ENCODE assay signal across 1 cellular context in genomic region chr10:74827045-74827441, GRCh38.
A peak's percentile ranks its signal among the peaks of the same experiment; 100 is the strongest.
TF ChIP-seq lines count a peak whose summit lies in the region.

No MANE protein-coding gene starts in this region.

TF ChIP-seq in K562, 482 proteins besides CTCF, POLR2A, EP300 and RAD21 (continued from another document):
- no peak for TF ChIP-seq ZNF318 (IDR thresholded peaks at IDR 0.05; ENCODE audit: borderline replicate concordance in 1 of 2, low read depth in 1 of 2)
- no peak for TF ChIP-seq HSF4 (CRISPR knock-in tag; IDR thresholded peaks at IDR 0.05; ENCODE audit: borderline replicate concordance)
- no peak for TF ChIP-seq POLR2H (tag; IDR thresholded peaks at IDR 0.05; ENCODE audit: low read depth)
- TF ChIP-seq ZNF143 (CRISPR knock-in tag; IDR thresholded peaks at IDR 0.05) = no peak
- TF ChIP-seq STAG1 (CRISPR knock-in tag; IDR thresholded peaks at IDR 0.05; ENCODE audit: borderline replicate concordance) = no peak
- TF ChIP-seq ZNF830 (CRISPR knock-in tag; IDR thresholded peaks at IDR 0.05) = no peak
- peak; percentile 41; the same call in 1 of the 2 replicates for TF ChIP-seq NCOA1 (IDR thresholded peaks at IDR 0.05; ENCODE audit: low read depth)
- TF ChIP-seq TCF7L2 (IDR thresholded peaks at IDR 0.05; ENCODE audit: low read depth, low read length) = no peak
- no peak for TF ChIP-seq HINFP (tag; conservative IDR thresholded peaks at IDR 0.05; ENCODE audit: low read depth)
- no peak for TF ChIP-seq FOXJ3 (CRISPR knock-in tag; IDR thresholded peaks at IDR 0.05)
- TF ChIP-seq, protein P1, sequence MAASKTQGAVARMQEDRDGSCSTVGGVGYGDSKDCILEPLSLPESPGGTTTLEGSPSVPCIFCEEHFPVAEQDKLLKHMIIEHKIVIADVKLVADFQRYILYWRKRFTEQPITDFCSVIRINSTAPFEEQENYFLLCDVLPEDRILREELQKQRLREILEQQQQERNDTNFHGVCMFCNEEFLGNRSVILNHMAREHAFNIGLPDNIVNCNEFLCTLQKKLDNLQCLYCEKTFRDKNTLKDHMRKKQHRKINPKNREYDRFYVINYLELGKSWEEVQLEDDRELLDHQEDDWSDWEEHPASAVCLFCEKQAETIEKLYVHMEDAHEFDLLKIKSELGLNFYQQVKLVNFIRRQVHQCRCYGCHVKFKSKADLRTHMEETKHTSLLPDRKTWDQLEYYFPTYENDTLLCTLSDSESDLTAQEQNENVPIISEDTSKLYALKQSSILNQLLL (CRISPR knock-in tag; IDR thresholded peaks at IDR 0.05; ENCODE audit: borderline replicate concordance) = no peak
- TF ChIP-seq HBP1 (CRISPR knock-in tag; IDR thresholded peaks at IDR 0.05) = peak; percentile 96
- peak; percentile 91 for TF ChIP-seq HDGF (IDR thresholded peaks at IDR 0.05)
- no peak for TF ChIP-seq ETV5 (CRISPR knock-in tag; IDR thresholded peaks at IDR 0.05; ENCODE audit: low read depth)
- TF ChIP-seq, protein P2, sequence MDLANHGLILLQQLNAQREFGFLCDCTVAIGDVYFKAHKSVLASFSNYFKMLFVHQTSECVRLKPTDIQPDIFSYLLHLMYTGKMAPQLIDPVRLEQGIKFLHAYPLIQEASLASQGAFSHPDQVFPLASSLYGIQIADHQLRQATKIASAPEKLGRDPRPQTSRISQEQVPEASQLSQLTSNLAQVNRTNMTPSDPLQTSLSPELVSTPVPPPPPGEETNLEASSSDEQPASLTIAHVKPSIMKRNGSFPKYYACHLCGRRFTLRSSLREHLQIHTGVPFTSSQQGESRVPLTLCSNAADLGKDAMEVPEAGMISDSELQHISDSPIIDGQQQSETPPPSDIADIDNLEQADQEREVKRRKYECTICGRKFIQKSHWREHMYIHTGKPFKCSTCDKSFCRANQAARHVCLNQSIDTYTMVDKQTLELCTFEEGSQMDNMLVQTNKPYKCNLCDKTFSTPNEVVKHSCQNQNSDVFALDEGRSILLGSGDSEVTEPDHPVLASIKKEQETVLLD (IDR thresholded peaks at IDR 0.05) = peak; percentile 60; the same call in 1 of the 2 replicates
- no peak for TF ChIP-seq KDM2B (CRISPR knock-in tag; IDR thresholded peaks at IDR 0.05)
- no peak for TF ChIP-seq BMI1 (IDR thresholded peaks at IDR 0.05; ENCODE audit: low read length)
- no peak for TF ChIP-seq ZNF347 (CRISPR knock-in tag; IDR thresholded peaks at IDR 0.05; ENCODE audit: low read depth)
- TF ChIP-seq ZBTB17 (CRISPR knock-in tag; IDR thresholded peaks at IDR 0.05) = no peak
- TF ChIP-seq E4F1 (CRISPR knock-in tag; IDR thresholded peaks at IDR 0.05; ENCODE audit: borderline replicate concordance) = no peak
- TF ChIP-seq ZNF592 (IDR thresholded peaks at IDR 0.05) = no peak
